ENCODE assay signal across 21 cellular contexts in the genomic region with DNA sequence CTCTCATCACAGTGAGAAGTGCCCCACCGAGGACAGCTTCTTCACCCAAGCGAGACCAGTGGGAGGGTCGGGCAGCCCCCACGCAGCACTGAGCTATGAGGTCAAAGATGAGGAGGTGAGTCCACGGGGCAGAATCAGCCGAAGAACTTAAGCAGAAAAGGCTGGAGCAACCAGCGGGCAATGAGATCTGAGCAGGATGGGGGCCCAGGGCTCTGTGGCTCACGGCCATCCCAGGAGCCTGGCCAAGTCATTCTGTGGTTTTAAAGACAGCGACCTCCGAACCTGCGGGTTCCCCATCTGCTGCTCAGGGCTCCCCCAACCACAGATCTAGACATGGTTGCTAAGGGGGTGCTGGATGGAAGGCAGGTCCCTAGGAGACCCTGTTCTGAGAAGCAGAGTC.
"Had no signal": no experiment of that assay in that cellular context is flagged by ENCODE, and none has a peak within 500 bp of the region (broad histone marks: within the 10 kb centered on the region; RNA-seq: fewer than 3 reads in every experiment).

No MANE protein-coding gene starts in this region.

- H3K4me3 ChIP-seq: MG63, SJSA1, SK-N-MC had no signal

- H3K4me1 ChIP-seq: SJSA1 had no signal

- H3K36me3 ChIP-seq: MG63, SJSA1 had no signal

- DNase-seq: IMR-90, Karpas-422, KG1, MG63, NCI-H1092, NCI-H1436, NCI-H187, NCI-H2029, NCI-H2081 treated with DMSO at 0.1 percent for 48 hours, NCI-H2171, NCI-H226, NCI-H510A, NCI-H524 treated with DMSO at 0.1 percent for 48 hours, NCI-H69, NCI-H774, SHP77 treated with DMSO at 0.1 percent for 48 hours had no signal

- H3K9me3 ChIP-seq: MG63, SJSA1 had no signal

- FAIRE-seq: HepG2, RCC 7860 had no signal

- ATAC-seq: HepG2 had no signal

- H3K27ac ChIP-seq: RWPE1, SJSA1, SK-N-MC had no signal
